Comparison of ENCODE assay signal across 11 cellular contexts in the genomic region with DNA sequence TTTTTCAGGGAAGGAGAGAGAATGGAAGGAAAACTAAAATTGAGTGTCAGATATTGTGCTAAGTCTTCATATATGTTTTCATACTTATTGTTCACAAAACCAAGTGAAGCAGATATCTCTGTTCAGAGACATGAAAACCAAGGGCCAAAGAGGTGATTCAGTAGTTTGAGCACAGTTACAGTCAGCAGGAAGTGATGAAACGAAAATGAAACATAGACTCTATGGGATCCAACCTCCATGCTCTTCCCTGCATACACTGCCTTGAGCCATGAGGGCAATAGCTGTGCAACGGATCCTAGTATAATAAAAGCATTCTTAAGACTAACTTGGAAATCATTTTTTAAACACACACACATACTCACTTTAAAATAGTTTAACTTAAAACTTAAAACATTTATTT. TPM values are rescaled to one million over a fixed set of nuclear protein-coding genes. Genes with fewer than 3 reads are reported as not detected.
DNase-seq lines count a peak whose midpoint lies in the region; ATAC-seq, FAIRE-seq and TF ChIP-seq lines count a peak whose summit lies in the region.
"Had no signal": no experiment of that assay in that cellular context is flagged by ENCODE, and none has a peak within 500 bp of the region (broad histone marks: within the 10 kb centered on the region; RNA-seq: fewer than 3 reads in every experiment).

No MANE protein-coding gene starts in this region.

- H3K4me3 Mint-ChIP-seq in activated T-helper 17 cell treated with anti-CD3 and anti-CD28 coated beads, Interleukin-2, amount 50 U/mL, for 72 hours = peak overlapping the region; percentile 31

- intact Hi-C loops in left colon (cut with DNase I, micrococcal nuclease) = no loop called here

- no peaks in the 10 kb centered on the region for H3K9me3 Mint-ChIP-seq in activated T-helper 17 cell treated with anti-CD3 and anti-CD28 coated beads, Interleukin-2, amount 50 U/mL, for 72 hours

- H3K4me1 ChIP-seq in right atrium auricular region = no peaks in the 10 kb centered on the region
- H3K4me1 ChIP-seq: gastrocnemius medialis had no signal

- no peaks in the 10 kb centered on the region for H3K27me3 ChIP-seq in right atrium auricular region
- H3K27me3 ChIP-seq: gastrocnemius medialis had no signal

- H3K4me3 ChIP-seq in right atrium auricular region = no peak overlapping the region
- H3K4me3 ChIP-seq: gastrocnemius medialis had no signal

- H3K27me3 Mint-ChIP-seq in activated T-helper 17 cell treated with anti-CD3 and anti-CD28 coated beads, Interleukin-2, amount 50 U/mL, for 72 hours = no peaks in the 10 kb centered on the region
- H3K27me3 Mint-ChIP-seq: naive thymus-derived CD4-positive, alpha-beta T cell had no signal

- no peak overlapping the region for H3K27ac ChIP-seq in right atrium auricular region
- H3K27ac ChIP-seq: gastrocnemius medialis had no signal

- peak overlapping the region; percentile 70 for H3K27ac Mint-ChIP-seq in activated T-helper 17 cell treated with anti-CD3 and anti-CD28 coated beads, Interleukin-2, amount 50 U/mL, for 72 hours

- H3K4me1 Mint-ChIP-seq in activated T-helper 17 cell treated with anti-CD3 and anti-CD28 coated beads, Interleukin-2, amount 50 U/mL, for 72 hours = peaks cover 12% of the 10 kb centered on the region

- FAIRE-seq in HTR-8/SVneo (lab: Jason Lieb, UNC) = no peak

- peak; percentile 68 for DNase-seq in EH (ENCODE audit: low read depth)
- DNase-seq in HTR-8/SVneo (ENCODE audit: insufficient read length, low spot score) = peak; percentile 57
- no peak for DNase-seq in left colon
- DNase-seq in mucosa of gallbladder (ENCODE audit: low spot score) = no peak
- DNase-seq in right atrium auricular region (ENCODE audit: low spot score) = no peak
- DNase-seq in NCI-H2107 treated with DMSO at 0.1 percent for 48 hours (lab: John Stamatoyannopoulos, UW; ENCODE audit: unreplicated experiment) = no peak
- DNase-seq: gastrocnemius medialis; naive thymus-derived CD4-positive, alpha-beta T cell had no signal

- no peaks in the 10 kb centered on the region for H3K36me3 Mint-ChIP-seq in activated T-helper 17 cell treated with anti-CD3 and anti-CD28 coated beads, Interleukin-2, amount 50 U/mL, for 72 hours (ENCODE audit: low read depth)

- no peaks in the 10 kb centered on the region for H3K36me3 ChIP-seq in right atrium auricular region
- H3K36me3 ChIP-seq: gastrocnemius medialis had no signal

- TF ChIP-seq CTCF in right atrium auricular region (IDR thresholded peaks at IDR 0.05) = no peak

- ATAC-seq in activated T-helper 17 cell treated with anti-CD3 and anti-CD28 coated beads, Interleukin-2, amount 50 U/mL, for 72 hours (replicated peaks) = peak; percentile 93
- peak; percentile 45 for ATAC-seq in left colon
- ATAC-seq in GM18907 (IDR thresholded peaks at IDR 0.05; ENCODE audit: unreplicated experiment) = no peak
- ATAC-seq: gastrocnemius medialis; naive thymus-derived CD4-positive, alpha-beta T cell; Right ventricle myocardium inferior had no signal

- H3K9me3 ChIP-seq in right atrium auricular region = no peaks in the 10 kb centered on the region
- H3K9me3 ChIP-seq: gastrocnemius medialis had no signal

RNA-seq across cellular contexts. Expression of gene ESR2, which starts 28.0 kb away (rescaled TPM):
- total RNA-seq in activated T-helper 17 cell treated with anti-CD3 and anti-CD28 coated beads, Interleukin-2, amount 50 U/mL, for 72 hours = 1 to 10 TPM in 1 of 2 donors, under 1 TPM in 1; 0.56 to 6.1 TPM
- total RNA-seq in left colon (under 1 TPM; 0.40 to 0.70 TPM), mucosa of gallbladder (0.26 TPM), right atrium auricular region (under 1 TPM; 0.20 to 0.30 TPM)

Comparison
In these comparisons a context has a peak if more than half of its experiments do, and no peak if none do; other contexts are left out.
1. DNase-seq: peak in EH (single experiment) and HTR-8/SVneo (single experiment); none in left colon (0 of 2), mucosa of gallbladder (single experiment), right atrium auricular region (single experiment) and NCI-H2107 treated with DMSO at 0.1 percent for 48 hours (single experiment).